18 cellular contexts compared by ENCODE assay signal in genomic region chr15:38905634-38906033, GRCh38.
DNase-seq lines count a peak whose midpoint lies in the region; ATAC-seq, FAIRE-seq and TF ChIP-seq lines count a peak whose summit lies in the region.
"Had no signal": no experiment of that assay in that cellular context is flagged by ENCODE, and none has a peak within 500 bp of the region (broad histone marks: within the 10 kb centered on the region; RNA-seq: fewer than 3 reads in every experiment).

No MANE protein-coding gene starts in this region.

- H2AFZ ChIP-seq in keratinocyte (ENCODE audit: control insufficient read depth, low read length): no peak overlapping the region

- FAIRE-seq in bronchial epithelial cell (lab: Jason Lieb, UNC) (no peak), keratinocyte (lab: Jason Lieb, UNC) (peak; percentile 36)
- FAIRE-seq: H1 had no signal

- H4K20me1 ChIP-seq in keratinocyte (ENCODE audit: control insufficient read depth, extremely low read depth, insufficient read depth, low read length): no peaks in the 10 kb centered on the region

- no peak for ATAC-seq in activated CD8-positive, alpha-beta T cell treated with anti-CD3 and anti-CD28 coated beads for 36 hours
- no peak for ATAC-seq in HG02678 (IDR thresholded peaks at IDR 0.05; ENCODE audit: unreplicated experiment)

- intact Hi-C loops in activated CD8-positive, alpha-beta T cell treated with anti-CD3 and anti-CD28 coated beads for 36 hours (cut with micrococcal nuclease): no loop called here

- H3K27me3 Mint-ChIP-seq in activated CD8-positive, alpha-beta T cell treated with anti-CD3 and anti-CD28 coated beads for 36 hours: peaks cover 9% of the 10 kb centered on the region

- H3K4me3 ChIP-seq in bronchial epithelial cell (ENCODE audit: low read depth, low read length) (no peak overlapping the region), keratinocyte (ENCODE audit: control insufficient read depth in 2 of 3, extremely low read depth in 1 of 3, insufficient read depth in 2 of 3, low read depth in 1 of 3, low read length in 3 of 3) (no peak overlapping the region)
- H3K4me3 ChIP-seq: SJSA1 had no signal

- POLR2A ChIA-PET in activated CD8-positive, alpha-beta T cell treated with anti-CD3 and anti-CD28 coated beads for 36 hours (lab: Charles Lee): no interaction called here

- H3K4me1 ChIP-seq in keratinocyte (ENCODE audit: control insufficient read depth, extremely low read depth, insufficient read depth, low read length): no peaks in the 10 kb centered on the region
- H3K4me1 ChIP-seq: SJSA1 had no signal

- H3K9ac ChIP-seq in keratinocyte (ENCODE audit: control insufficient read depth, extremely low read depth, insufficient read depth, low read length): no peak overlapping the region

- H3K4me3 Mint-ChIP-seq in activated CD8-positive, alpha-beta T cell treated with anti-CD3 and anti-CD28 coated beads for 36 hours: no peak overlapping the region
- H3K4me3 Mint-ChIP-seq: CD14-positive monocyte had no signal

- H3K36me3 ChIP-seq in bronchial epithelial cell (ENCODE audit: control insufficient read depth, insufficient read depth, low read length) (no peaks in the 10 kb centered on the region), keratinocyte (ENCODE audit: control insufficient read depth in 2 of 2, extremely low read depth in 1 of 2, insufficient read depth in 2 of 2, low read length in 2 of 2) (no peaks in the 10 kb centered on the region)
- H3K36me3 ChIP-seq: SJSA1 had no signal

- H3K27me3 ChIP-seq in bronchial epithelial cell (ENCODE audit: control insufficient read depth, insufficient read depth, low read length) (no peaks in the 10 kb centered on the region), keratinocyte (ENCODE audit: control insufficient read depth, extremely low read depth, insufficient read depth, low read length) (no peaks in the 10 kb centered on the region)
- H3K27me3 ChIP-seq: SJSA1 had no signal

- no peak overlapping the region for H3K27ac ChIP-seq in keratinocyte (ENCODE audit: control insufficient read depth, insufficient read depth, low read length)
- H3K27ac ChIP-seq: SJSA1 had no signal

- no peaks in the 10 kb centered on the region for H3K4me1 Mint-ChIP-seq in activated CD8-positive, alpha-beta T cell treated with anti-CD3 and anti-CD28 coated beads for 36 hours (ENCODE audit: low read depth)
- H3K4me1 Mint-ChIP-seq: CD14-positive monocyte had no signal

- CTCF ChIA-PET in activated CD8-positive, alpha-beta T cell treated with anti-CD3 and anti-CD28 coated beads for 36 hours (lab: Charles Lee): no interaction called here

- H3K36me3 Mint-ChIP-seq in activated CD8-positive, alpha-beta T cell treated with anti-CD3 and anti-CD28 coated beads for 36 hours (ENCODE audit: low read depth): no peaks in the 10 kb centered on the region
- H3K36me3 Mint-ChIP-seq: CD14-positive monocyte had no signal

- TF ChIP-seq CTCF in bronchial epithelial cell (IDR thresholded peaks at IDR 0.05; ENCODE audit: insufficient read depth, low read length, severe bottlenecking): no peak
- TF ChIP-seq CTCF in keratinocyte (optimal IDR thresholded peaks at IDR 0.05 in 1 of 3, IDR thresholded peaks at IDR 0.05 in 1 of 3, conservative IDR thresholded peaks at IDR 0.05 in 1 of 3; ENCODE audit: extremely low read depth in 1 of 3, insufficient read depth in 2 of 3, low read length in 3 of 3): no peak
- TF ChIP-seq CTCF in activated CD8-positive, alpha-beta T cell treated with anti-CD3 and anti-CD28 coated beads for 36 hours (IDR thresholded peaks at IDR 0.05): no peak

- no peaks in the 10 kb centered on the region for H3K9me1 ChIP-seq in keratinocyte (ENCODE audit: control insufficient read depth, extremely low read depth, insufficient read depth, low read length)

- dilution Hi-C loops in keratinocyte (cut with MboI; ENCODE audit: extremely low pct_ligation_motif_present, low sequenced_read_pairs): no loop called here

- H3K9me3 Mint-ChIP-seq in activated CD8-positive, alpha-beta T cell treated with anti-CD3 and anti-CD28 coated beads for 36 hours: peaks cover 2% of the 10 kb centered on the region

- DNase-seq in ELR (ENCODE audit: low read depth) (peak; percentile 43), M059J (ENCODE audit: low read depth) (peak; percentile 32), bronchial epithelial cell (ENCODE audit: low read depth) (peak; percentile 29), keratinocyte (ENCODE audit: low read depth, low spot score) (no peak), NCI-H82 (lab: John Stamatoyannopoulos, UW) (no peak)
- no peak for DNase-seq in activated CD8-positive, alpha-beta T cell treated with anti-CD3 and anti-CD28 coated beads for 36 hours
- DNase-seq: ACHN, AML-193, DMS 273 treated with DMSO at 0.1 percent for 48 hours, Kasumi-1, NCI-H1105 treated with DMSO at 0.1 percent for 48 hours, NCI-H1694 treated with DMSO at 0.1 percent for 48 hours, NCI-H2107, NCI-H345 had no signal

- H3K9me3 ChIP-seq in keratinocyte (ENCODE audit: control insufficient read depth, low read depth, low read length): no peaks in the 10 kb centered on the region
- H3K9me3 ChIP-seq: SJSA1 had no signal

- H3K4me2 ChIP-seq in keratinocyte (ENCODE audit: control insufficient read depth, extremely low read depth, insufficient read depth, low read depth, low read length): no peak overlapping the region

- H3K79me2 ChIP-seq in keratinocyte (ENCODE audit: control insufficient read depth, insufficient read depth, low read length): no peaks in the 10 kb centered on the region

- H3K27ac Mint-ChIP-seq in activated CD8-positive, alpha-beta T cell treated with anti-CD3 and anti-CD28 coated beads for 36 hours: no peak overlapping the region
- H3K27ac Mint-ChIP-seq: CD14-positive monocyte had no signal

Comparison
In these comparisons a context has a peak if more than half of its experiments do, and no peak if none do; other contexts are left out.
1. DNase-seq: peak in ELR (single experiment), M059J (single experiment) and bronchial epithelial cell (single experiment); none in keratinocyte (single experiment), NCI-H82 (single experiment) and activated CD8-positive, alpha-beta T cell treated with anti-CD3 and anti-CD28 coated beads for 36 hours (single experiment).